Comparison of ENCODE assay signal across 23 cellular contexts in the genomic region with DNA sequence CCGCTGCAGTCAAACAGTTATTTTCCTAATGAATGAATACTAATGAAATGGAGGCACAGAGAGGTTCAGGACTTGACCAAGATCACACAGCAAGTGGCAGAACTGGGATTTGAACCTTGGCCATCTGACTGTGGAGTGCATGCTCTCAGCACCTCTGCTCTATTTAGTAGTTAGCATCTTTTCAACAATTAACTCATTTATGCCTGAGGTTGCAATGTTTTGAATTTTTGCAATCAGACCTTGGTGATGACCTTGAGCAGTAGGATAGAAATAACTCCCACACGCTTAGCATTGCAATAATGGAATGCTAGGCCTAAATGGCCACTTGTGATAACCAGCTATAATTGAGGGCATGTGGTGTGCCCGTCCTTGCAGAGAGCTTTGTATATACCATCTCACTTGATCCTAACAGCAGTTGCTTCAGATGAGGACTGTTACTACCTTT. TPM values are rescaled to one million over a fixed set of nuclear protein-coding genes. Genes with fewer than 3 reads are reported as not detected.
"Had no signal": no experiment of that assay in that cellular context is flagged by ENCODE, and none has a peak within 500 bp of the region (broad histone marks: within the 10 kb centered on the region; RNA-seq: fewer than 3 reads in every experiment).

No MANE protein-coding gene starts in this region.

- H3K9me3 ChIP-seq: breast epithelium, spleen, thyroid gland had no signal

- H3K4me3 ChIP-seq: breast epithelium, hepatocyte, neural progenitor cell, spleen, thyroid gland had no signal

- H3K27ac ChIP-seq: breast epithelium, hepatocyte, neural progenitor cell, spleen, thyroid gland had no signal

- H3K27me3 ChIP-seq: breast epithelium, hepatocyte, neural progenitor cell, thyroid gland had no signal

- H3K4me1 ChIP-seq: breast epithelium, neural progenitor cell, spleen, thyroid gland had no signal

- H3K9ac ChIP-seq: neural progenitor cell had no signal

- H3K36me3 ChIP-seq: breast epithelium, neural progenitor cell, spleen, thyroid gland had no signal

- H2AFZ ChIP-seq: hepatocyte, neural progenitor cell had no signal

- H3K79me2 ChIP-seq: hepatocyte had no signal

- FAIRE-seq: endometrium had no signal

- H3K4me2 ChIP-seq: hepatocyte, neural progenitor cell had no signal

- ATAC-seq: activated CD4-positive, alpha-beta T cell treated with anti-CD3 and anti-CD28 coated beads for 36 hours; activated naive CD4-positive, alpha-beta T cell treated with anti-CD3 and anti-CD28 coated beads, Interleukin-2, amount 50 U/mL, for 72 hours; activated T-helper 17 cell treated with anti-CD3 and anti-CD28 coated beads, Interleukin-2, amount 50 U/mL, for 72 hours; left lobe of liver; naive thymus-derived CD8-positive, alpha-beta T cell; T-cell had no signal

- DNase-seq: activated B cell treated with CpG ODN at 0.5 μM for 24 hours; activated CD4-positive, alpha-beta T cell treated with anti-CD3 and anti-CD28 coated beads for 36 hours; activated CD4-positive, alpha-beta T cell treated with anti-CD3 and anti-CD28 coated beads, Interleukin-2, amount 50 U/mL, for 4 hours; activated CD8-positive, alpha-beta memory T cell treated with anti-CD3 and anti-CD28 coated beads for 24 hours; activated CD8-positive, alpha-beta memory T cell treated with anti-CD3 and anti-CD28 coated beads, Interleukin-2, amount 50 U/mL, for 4 hours; activated T-cell treated with anti-CD3 and anti-CD28 coated beads, Interleukin-2, amount 50 U/mL, for 24 hours; effector CD4-positive, alpha-beta T cell; foreskin fibroblast; immature natural killer cell; stimulated activated CD4-positive, alpha-beta T cell treated with anti-CD3 and anti-CD28 coated beads, Interleukin-4, amount 100 ng/mL, for 1 hour; stimulated activated naive CD4-positive, alpha-beta T cell treated with Interleukin-2 at 50 U/mL for 16 hours; T-cell; thyroid gland had no signal

RNA-seq across cellular contexts. Expression of gene SEC14L5, which starts 44.6 kb away (rescaled TPM):
- total RNA-seq: activated B cell treated with CpG ODN at 0.5 μM for 24 hours; kidney epithelial cell; naive thymus-derived CD8-positive, alpha-beta T cell had no signal
- polyA plus RNA-seq: immature natural killer cell; naive thymus-derived CD8-positive, alpha-beta T cell had no signal
